ENCODE assay signal across 3 cellular contexts in genomic region chr15:78552597-78552996, GRCh38.
TF ChIP-seq lines count a peak whose summit lies in the region.

No MANE protein-coding gene starts in this region.

TF ChIP-seq in SK-N-SH treated with all-trans-retinoic acid at 6 μM for 48 hours, 23 proteins besides CTCF, POLR2A, EP300 and RAD21 (continues in another document):
- TF ChIP-seq BACH2 (CRISPR knock-in tag; IDR thresholded peaks at IDR 0.05; ENCODE audit: borderline replicate concordance) (no peak), ZC3H10 (CRISPR knock-in tag; IDR thresholded peaks at IDR 0.05) (no peak), TOX (CRISPR knock-in tag; IDR thresholded peaks at IDR 0.05; ENCODE audit: borderline replicate concordance) (no peak), GLIS3 (CRISPR knock-in tag; IDR thresholded peaks at IDR 0.05) (no peak), ESRRG (CRISPR knock-in tag; IDR thresholded peaks at IDR 0.05) (no peak), CSRNP3 (CRISPR knock-in tag; IDR thresholded peaks at IDR 0.05) (no peak), POU6F1 (CRISPR knock-in tag; IDR thresholded peaks at IDR 0.05; ENCODE audit: borderline replicate concordance, low read depth) (no peak), TCF4 (CRISPR knock-in tag; IDR thresholded peaks at IDR 0.05; ENCODE audit: borderline replicate concordance) (no peak), OSR1 (CRISPR knock-in tag; IDR thresholded peaks at IDR 0.05) (no peak), CREB5 (CRISPR knock-in tag; IDR thresholded peaks at IDR 0.05; ENCODE audit: low read depth) (no peak), ZFP30 (CRISPR knock-in tag; IDR thresholded peaks at IDR 0.05) (no peak), ZNF565 (CRISPR knock-in tag; conservative IDR thresholded peaks at IDR 0.05; ENCODE audit: low read depth) (no peak), PPARA (CRISPR knock-in tag; IDR thresholded peaks at IDR 0.05; ENCODE audit: borderline replicate concordance) (no peak), RARB (CRISPR knock-in tag; IDR thresholded peaks at IDR 0.05) (no peak)

TF ChIP-seq in SK-N-SH, 30 proteins besides CTCF, POLR2A, EP300 and RAD21:
- TF ChIP-seq EZH2phosphoT487 (IDR thresholded peaks at IDR 0.05; ENCODE audit: borderline replicate concordance, low read depth) (no peak), FOXJ3 (CRISPR knock-in tag; IDR thresholded peaks at IDR 0.05) (no peak), MXI1 (IDR thresholded peaks at IDR 0.05; ENCODE audit: low read depth, low read length) (no peak), FOSL2 (IDR thresholded peaks at IDR 0.05; ENCODE audit: borderline replicate concordance, low read depth) (no peak), NRF1 (IDR thresholded peaks at IDR 0.05; ENCODE audit: low read depth, low read length) (no peak), MEF2A (IDR thresholded peaks at IDR 0.05; ENCODE audit: borderline replicate concordance, low read depth) (no peak), USF2 (IDR thresholded peaks at IDR 0.05; ENCODE audit: borderline replicate concordance, low read depth, low read length) (no peak)

TF ChIP-seq in GM12878, 131 proteins besides CTCF, POLR2A, EP300 and RAD21:
- TF ChIP-seq HSF1 (IDR thresholded peaks at IDR 0.05; ENCODE audit: low read depth, low read length) (no peak), TBL1XR1 (IDR thresholded peaks at IDR 0.05; ENCODE audit: low read depth, low read length) (no peak), NFIC (IDR thresholded peaks at IDR 0.05; ENCODE audit: low read depth, low read length) (no peak), CBFB (IDR thresholded peaks at IDR 0.05; ENCODE audit: low read depth) (no peak), PBX3 (IDR thresholded peaks at IDR 0.05; ENCODE audit: insufficient replicate concordance, low read depth, low read length) (no peak), RELB (IDR thresholded peaks at IDR 0.05; ENCODE audit: low read depth) (no peak), SRF (IDR thresholded peaks at IDR 0.05; ENCODE audit: low read depth in 2 of 2, low read length in 2 of 2) (no peak), ZZZ3 (IDR thresholded peaks at IDR 0.05; ENCODE audit: control insufficient read depth, insufficient read length, low read depth) (no peak)
